ENCODE assay signal across 9 cellular contexts in the genomic region with DNA sequence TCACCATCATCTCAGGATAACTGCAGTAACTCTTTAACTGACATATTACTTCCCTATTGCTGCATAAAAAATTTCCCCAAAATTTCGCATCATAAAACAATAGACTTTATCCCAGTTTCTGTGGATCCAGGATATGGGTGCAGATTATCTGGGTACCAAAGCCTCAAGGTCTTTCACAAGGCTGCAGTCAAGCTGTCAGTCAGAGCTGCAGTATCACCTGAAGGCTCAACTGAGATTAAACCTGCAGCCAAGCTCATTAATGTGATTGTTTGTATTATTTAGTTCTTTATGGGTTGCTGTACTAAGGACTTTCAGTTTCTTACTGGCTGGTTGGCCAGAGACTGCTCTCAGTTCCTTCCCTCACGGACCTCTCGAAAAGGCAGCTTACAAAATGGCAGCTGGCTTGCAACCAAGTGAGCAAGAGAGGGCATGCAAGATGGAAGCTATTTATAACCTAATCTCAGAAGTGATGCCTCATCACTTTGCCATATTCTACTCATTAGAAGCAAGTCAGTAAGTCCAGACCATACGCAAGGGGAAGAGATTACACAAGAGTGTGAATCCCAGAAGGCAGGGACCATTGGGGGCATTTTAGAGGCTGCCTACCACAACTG. TPM values are rescaled to one million over a fixed set of nuclear protein-coding genes. Genes with fewer than 3 reads are reported as not detected.
DNase-seq lines count a peak whose midpoint lies in the region; ATAC-seq, FAIRE-seq and TF ChIP-seq lines count a peak whose summit lies in the region.
"Had no signal": no experiment of that assay in that cellular context is flagged by ENCODE, and none has a peak within 500 bp of the region (broad histone marks: within the 10 kb centered on the region; RNA-seq: fewer than 3 reads in every experiment).

No MANE protein-coding gene starts in this region.

- in situ Hi-C loops in ACHN (cut with HindIII; ENCODE audit: low pct_ligation_motif_present, low pct_unique_long_range_greater_than_20kb, low sequenced_read_pairs), result no loop called here

- no peak for TF ChIP-seq EP300 in suprapubic skin (IDR thresholded peaks at IDR 0.05)

- H3K36me3 ChIP-seq in suprapubic skin, result no peaks in the 10 kb centered on the region

- peak; percentile 85 for FAIRE-seq in GM12892 (lab: Jason Lieb, UNC)

- no peak; the same call in 1 of the 2 replicates for TF ChIP-seq POLR2A in GM12892 (IDR thresholded peaks at IDR 0.05; ENCODE audit: low read depth, low read length)
- no peak for TF ChIP-seq POLR2A in suprapubic skin (IDR thresholded peaks at IDR 0.05)

- peaks cover 9% of the 10 kb centered on the region for H3K4me1 ChIP-seq in suprapubic skin

- ATAC-seq in GM21528 (IDR thresholded peaks at IDR 0.05; ENCODE audit: low FRiP score, unreplicated experiment) (peak; percentile 97), HG03521 (IDR thresholded peaks at IDR 0.05; ENCODE audit: unreplicated experiment) (peak; percentile 97), Right ventricle myocardium superior (ENCODE audit: poor library complexity) (peak; percentile 79)
- ATAC-seq: HCT116 had no signal

- H3K9me3 ChIP-seq in suprapubic skin, result no peaks in the 10 kb centered on the region

- DNase-seq in GM12892 (ENCODE audit: insufficient read length) (peak; percentile 29), Right ventricle myocardium superior (peak; percentile 51), suprapubic skin (ENCODE audit: low spot score in 2 of 2) (no peak), COLO829 (ENCODE audit: low spot score) (no peak), ACHN (no peak), germinal center (ENCODE audit: low spot score) (no peak)

- H3K4me3 ChIP-seq in suprapubic skin, result no peak overlapping the region

- 43% methylated on average over 4 of the region's 4 CpGs for WGBS in suprapubic skin

- no peaks in the 10 kb centered on the region for H3K27me3 ChIP-seq in suprapubic skin

- TF ChIP-seq CTCF in suprapubic skin (IDR thresholded peaks at IDR 0.05), result no peak

- intact Hi-C loops in Right ventricle myocardium superior (cut with DNase I), result no loop called here

- no peak overlapping the region for H3K27ac ChIP-seq in suprapubic skin

RNA-seq across cellular contexts. Expression of a gene that starts 54.9 kb away (rescaled TPM):
- 28.2 TPM for polyA plus RNA-seq in GM12892 (2012; ENCODE audit: missing spikeins)
- 32.2 TPM for total RNA-seq in Right ventricle myocardium superior
- total RNA-seq in suprapubic skin, result 10 to 100 TPM; 17.5 to 29.7 (median 23.0) TPM

Comparison
In these comparisons a context has a peak if more than half of its experiments do, and no peak if none do; other contexts are left out.
1. DNase-seq: peak in GM12892 (single experiment) and Right ventricle myocardium superior (single experiment); none in suprapubic skin (0 of 2), COLO829 (single experiment), ACHN (single experiment) and germinal center (single experiment).
2. Peak in every context shown above with its lines, with median percentiles within 50 percentile points of each other: ATAC-seq.